ENCODE assay signal across 1 cellular context in the genomic region with DNA sequence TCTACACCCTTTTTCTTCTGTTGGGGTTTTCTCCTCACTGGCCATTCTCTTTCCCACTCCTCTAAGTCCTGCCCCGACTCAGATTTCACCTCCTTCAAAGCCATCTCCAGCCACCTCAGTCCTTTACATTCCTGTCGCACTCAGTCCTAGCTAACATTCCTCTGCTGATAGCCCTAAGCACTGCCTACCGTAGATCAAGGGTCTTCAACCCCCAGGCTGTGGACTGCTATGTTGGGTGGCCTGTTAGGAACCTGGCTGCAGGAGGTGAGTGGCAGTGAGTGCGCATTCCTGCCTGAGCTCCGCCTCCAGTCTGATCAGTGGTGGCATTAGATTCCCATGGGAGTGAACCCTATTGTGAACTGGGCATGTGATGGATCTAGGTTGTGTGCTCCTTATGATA.
TF ChIP-seq lines count a peak whose summit lies in the region.

No MANE protein-coding gene starts in this region.

TF ChIP-seq in WTC11, 78 proteins besides CTCF, POLR2A, EP300 and RAD21 (continued from another document):
- TF ChIP-seq, protein P1, sequence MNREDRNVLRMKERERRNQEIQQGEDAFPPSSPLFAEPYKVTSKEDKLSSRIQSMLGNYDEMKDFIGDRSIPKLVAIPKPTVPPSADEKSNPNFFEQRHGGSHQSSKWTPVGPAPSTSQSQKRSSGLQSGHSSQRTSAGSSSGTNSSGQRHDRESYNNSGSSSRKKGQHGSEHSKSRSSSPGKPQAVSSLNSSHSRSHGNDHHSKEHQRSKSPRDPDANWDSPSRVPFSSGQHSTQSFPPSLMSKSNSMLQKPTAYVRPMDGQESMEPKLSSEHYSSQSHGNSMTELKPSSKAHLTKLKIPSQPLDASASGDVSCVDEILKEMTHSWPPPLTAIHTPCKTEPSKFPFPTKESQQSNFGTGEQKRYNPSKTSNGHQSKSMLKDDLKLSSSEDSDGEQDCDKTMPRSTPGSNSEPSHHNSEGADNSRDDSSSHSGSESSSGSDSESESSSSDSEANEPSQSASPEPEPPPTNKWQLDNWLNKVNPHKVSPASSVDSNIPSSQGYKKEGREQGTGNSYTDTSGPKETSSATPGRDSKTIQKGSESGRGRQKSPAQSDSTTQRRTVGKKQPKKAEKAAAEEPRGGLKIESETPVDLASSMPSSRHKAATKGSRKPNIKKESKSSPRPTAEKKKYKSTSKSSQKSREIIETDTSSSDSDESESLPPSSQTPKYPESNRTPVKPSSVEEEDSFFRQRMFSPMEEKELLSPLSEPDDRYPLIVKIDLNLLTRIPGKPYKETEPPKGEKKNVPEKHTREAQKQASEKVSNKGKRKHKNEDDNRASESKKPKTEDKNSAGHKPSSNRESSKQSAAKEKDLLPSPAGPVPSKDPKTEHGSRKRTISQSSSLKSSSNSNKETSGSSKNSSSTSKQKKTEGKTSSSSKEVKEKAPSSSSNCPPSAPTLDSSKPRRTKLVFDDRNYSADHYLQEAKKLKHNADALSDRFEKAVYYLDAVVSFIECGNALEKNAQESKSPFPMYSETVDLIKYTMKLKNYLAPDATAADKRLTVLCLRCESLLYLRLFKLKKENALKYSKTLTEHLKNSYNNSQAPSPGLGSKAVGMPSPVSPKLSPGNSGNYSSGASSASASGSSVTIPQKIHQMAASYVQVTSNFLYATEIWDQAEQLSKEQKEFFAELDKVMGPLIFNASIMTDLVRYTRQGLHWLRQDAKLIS (CRISPR knock-in tag; IDR thresholded peaks at IDR 0.05; ENCODE audit: borderline replicate concordance), result no peak
- no peak for TF ChIP-seq E2F1 (CRISPR knock-in tag; IDR thresholded peaks at IDR 0.05)
- TF ChIP-seq ETV6 (CRISPR knock-in tag; IDR thresholded peaks at IDR 0.05), result no peak
- no peak for TF ChIP-seq ZNF281 (CRISPR knock-in tag; IDR thresholded peaks at IDR 0.05)
- TF ChIP-seq, protein P2, sequence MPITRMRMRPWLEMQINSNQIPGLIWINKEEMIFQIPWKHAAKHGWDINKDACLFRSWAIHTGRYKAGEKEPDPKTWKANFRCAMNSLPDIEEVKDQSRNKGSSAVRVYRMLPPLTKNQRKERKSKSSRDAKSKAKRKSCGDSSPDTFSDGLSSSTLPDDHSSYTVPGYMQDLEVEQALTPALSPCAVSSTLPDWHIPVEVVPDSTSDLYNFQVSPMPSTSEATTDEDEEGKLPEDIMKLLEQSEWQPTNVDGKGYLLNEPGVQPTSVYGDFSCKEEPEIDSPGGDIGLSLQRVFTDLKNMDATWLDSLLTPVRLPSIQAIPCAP (CRISPR knock-in tag; IDR thresholded peaks at IDR 0.05), result no peak
- no peak for TF ChIP-seq HMGA2 (CRISPR knock-in tag; IDR thresholded peaks at IDR 0.05)
- no peak for TF ChIP-seq USF1 (CRISPR knock-in tag; IDR thresholded peaks at IDR 0.05)
